Comparison of ENCODE assay signal across 7 cellular contexts in genomic region chr22:42294034-42294985, GRCh38. TPM values are rescaled to one million over a fixed set of nuclear protein-coding genes. Genes with fewer than 3 reads are reported as not detected.
A peak's percentile ranks its signal among the peaks of the same experiment; 100 is the strongest.
DNase-seq lines count a peak whose midpoint lies in the region; ATAC-seq, FAIRE-seq and TF ChIP-seq lines count a peak whose summit lies in the region.

No MANE protein-coding gene starts in this region.

- ATAC-seq in HepG2 (peak; percentile 66), GM21737 (IDR thresholded peaks at IDR 0.05; ENCODE audit: unreplicated experiment) (no peak)

- no peak overlapping the region for H3K9ac ChIP-seq in HepG2 (ENCODE audit: insufficient read depth, low read depth, low read length)

- POLR2A ChIA-PET in HepG2 (lab: Yijun Ruan, JAX) = interaction anchor here (0.5 kb wide), 1 partner anchor 913 kb away, joined by 3 read pairs; no protein-coding TSS in a partner anchor

- in situ Hi-C loops in HepG2 (cut with HindIII; ENCODE audit: extremely low pct_ligation_motif_present, low pct_unique_long_range_greater_than_20kb) = no loop called here

- no peak for TF ChIP-seq CTCF in adrenal gland (IDR thresholded peaks at IDR 0.05)
- peak; percentile 28 for TF ChIP-seq CTCF in HepG2 (CRISPR knock-in tag; IDR thresholded peaks at IDR 0.05)
- TF ChIP-seq CTCF in sigmoid colon (IDR thresholded peaks at IDR 0.05) = no peak

- H4K20me1 ChIP-seq in HepG2 (ENCODE audit: insufficient read depth, low read length) = no peaks in the 10 kb centered on the region; the same call in 1 of the 2 replicates

- no peaks in the 10 kb centered on the region for H3K79me2 ChIP-seq in HepG2 (ENCODE audit: insufficient read depth, low read length)

- H3K4me1 ChIP-seq in adrenal gland (replicated peaks in 1 of 2) (peaks cover 0 to 9% of the 10 kb centered on the region in 2 donors), HepG2 (ENCODE audit: insufficient read depth, low read length) (peaks cover 37% of the 10 kb centered on the region), sigmoid colon (peaks cover 0 to 11% (median 10%) of the 10 kb centered on the region in 4 donors)

- H3K36me3 ChIP-seq in adrenal gland (replicated peaks in 1 of 2) (no peaks in the 10 kb centered on the region), HepG2 (replicated peaks in 1 of 2; ENCODE audit: control insufficient read depth in 1 of 2, insufficient read depth in 2 of 2, low read length in 2 of 2) (no peaks in the 10 kb centered on the region), sigmoid colon (no peaks in the 10 kb centered on the region)

- TF ChIP-seq EP300 in HepG2 (IDR thresholded peaks at IDR 0.05; ENCODE audit: low read depth in 2 of 2, low read length in 2 of 2) (no peak), HepG2 (CRISPR knock-in tag; IDR thresholded peaks at IDR 0.05; ENCODE audit: borderline replicate concordance) (no peak), sigmoid colon (IDR thresholded peaks at IDR 0.05) (no peak)

- DNase-seq in Daoy (ENCODE audit: low read depth) = peak; percentile 58
- peak; percentile 62 for DNase-seq in NAMALWA (ENCODE audit: low spot score)
- DNase-seq in adrenal gland = peak in 6 of 7 donors; percentile 45 to 66 (median 58)
- peak; percentile 39 for DNase-seq in HepG2 (ENCODE audit: low spot score)
- no peak for DNase-seq in sigmoid colon
- DNase-seq in GOT3 (lab: John Stamatoyannopoulos, UW) = no peak

- no peak overlapping the region for H3K4me3 ChIP-seq in adrenal gland
- H3K4me3 ChIP-seq in HepG2 (replicated peaks in 1 of 3; ENCODE audit: insufficient read depth in 1 of 3, low read depth in 2 of 3, low read length in 3 of 3) = no peak overlapping the region
- no peak overlapping the region for H3K4me3 ChIP-seq in sigmoid colon

- H3K27ac ChIP-seq in adrenal gland (no peak overlapping the region), HepG2 (ENCODE audit: extremely low read length, insufficient read depth, low read length) (no peak overlapping the region), sigmoid colon (no peak overlapping the region)

- no peak overlapping the region for H3K4me2 ChIP-seq in HepG2 (ENCODE audit: low read depth, low read length)

- 57 to 62% (median 58%) methylated on average over 14 to 22 of the region's 22 CpGs for WGBS in adrenal gland, 4 donors
- WGBS in HepG2 (ENCODE audit: low lambda C conversion rate) = 16% methylated on average over 6 of the region's 22 CpGs
- 19 to 38% methylated on average over 22 of the region's 22 CpGs for WGBS in sigmoid colon, 2 donors

- no peak for FAIRE-seq in HepG2 (lab: Jason Lieb, UNC)

- CTCF ChIA-PET in HepG2 (lab: Yijun Ruan, JAX; ENCODE audit: low intra/inter-chr PET ratio, low total read pairs) = no interaction called here

- intact Hi-C loops in adrenal gland (cut with DNase I) (loop anchor here in 1 of 2 donors (10.0 kb wide), 1 partner anchor 130 kb away; no protein-coding TSS in a partner anchor), HepG2 (cut with micrococcal nuclease; ENCODE audit: unreplicated experiment) (no loop called here), sigmoid colon (cut with DNase I) (no loop called here)

- TF ChIP-seq POLR2A in adrenal gland (IDR thresholded peaks at IDR 0.05) = no peak
- no peak for TF ChIP-seq POLR2A in HepG2 (IDR thresholded peaks at IDR 0.05; ENCODE audit: insufficient read depth in 1 of 2, low read depth in 2 of 2, low read length in 2 of 2)
- TF ChIP-seq POLR2A in sigmoid colon (IDR thresholded peaks at IDR 0.05) = no peak

- no peaks in the 10 kb centered on the region for H3K27me3 ChIP-seq in adrenal gland
- peaks cover 4 to 15% of the 10 kb centered on the region in 2 experiments for H3K27me3 ChIP-seq in HepG2 (ENCODE audit: control insufficient read depth in 1 of 2, insufficient read depth in 2 of 2, low read length in 2 of 2)
- H3K27me3 ChIP-seq in sigmoid colon = no peaks in the 10 kb centered on the region

- no TSS peak for BruUV-seq in HepG2 (replicated peaks; lab: Mats Ljungman, UMichigan)

- peak; percentile 15; the same call in 1 of the 2 replicates for TF ChIP-seq RAD21 in HepG2 (CRISPR knock-in tag; IDR thresholded peaks at IDR 0.05)

- H2AFZ ChIP-seq in HepG2 (ENCODE audit: low read length) = no peak overlapping the region

- H3K9me3 ChIP-seq in adrenal gland (replicated peaks in 1 of 3) (no peaks in the 10 kb centered on the region), HepG2 (ENCODE audit: low read length) (no peaks in the 10 kb centered on the region), sigmoid colon (no peaks in the 10 kb centered on the region)

TF ChIP-seq in HepG2, 621 proteins besides CTCF, POLR2A, EP300 and RAD21 (continues in another document):
- TF ChIP-seq MTA3 (CRISPR knock-in tag; IDR thresholded peaks at IDR 0.05) = no peak
- TF ChIP-seq ZNF576 (CRISPR knock-in tag; IDR thresholded peaks at IDR 0.05) = no peak
- 0 out of 2 replicates have a peak, but pooled peaks have one; percentile 39 for TF ChIP-seq RXRB (CRISPR knock-in tag; IDR thresholded peaks at IDR 0.05; ENCODE audit: borderline replicate concordance)
- no peak for TF ChIP-seq ZNF646 (CRISPR knock-in tag; IDR thresholded peaks at IDR 0.05)

RNA-seq across cellular contexts. Expression of gene TCF20, which starts 23.9 kb away (rescaled TPM):
- total RNA-seq in Daoy (2014; rRNA removed; shearing (Covaris generic)) = 24.3 and 29.7 TPM in 2 replicates
- 10 to 100 TPM; 19.6 to 43.9 (median 28.3) TPM for total RNA-seq in adrenal gland
- polyA plus RNA-seq in adrenal gland = 10 to 100 TPM in 2 of 3 donors, 1 to 10 TPM in 1; 5.6 to 16.2 (median 11.9) TPM
- 23.7 and 25.7 TPM in 2 replicates for total RNA-seq in HepG2 (2016; rRNA removed; fragmentation: Illumina TruSeq; extraction: Trizol)
- 1.5 TPM in 2 replicates for total RNA-seq in HepG2 (2016; cell fraction: cytosol; rRNA removed; fragmentation: Illumina TruSeq; extraction: Trizol; ENCODE audit: low read depth)
- total RNA-seq in HepG2 (2016; cell fraction: insoluble cytoplasmic fraction; rRNA removed; fragmentation: Illumina TruSeq; extraction: Trizol) = 23.1 and 26.1 TPM in 2 replicates
- total RNA-seq in HepG2 (2016; cell fraction: membrane; rRNA removed; fragmentation: Illumina TruSeq; extraction: Trizol) = 7.4 and 8.3 TPM in 2 replicates
- total RNA-seq in HepG2 (2016; cell fraction: nucleus; rRNA removed; fragmentation: Illumina TruSeq; extraction: Trizol) = 19.0 and 20.9 TPM in 2 replicates
- 12.8 and 15.8 TPM in 2 replicates for polyA plus RNA-seq in HepG2 (2011; rRNA removed)
- 12.1 and 14.1 TPM in 2 replicates for polyA plus RNA-seq in HepG2 (2011; cell fraction: cytosol; rRNA removed)
- polyA plus RNA-seq in HepG2 (2011; cell fraction: nucleus; rRNA removed) = 14.6 and 15.9 TPM in 2 replicates
- polyA plus RNA-seq in HepG2 (2012) = 13.0 and 16.5 TPM in 2 replicates
- polyA plus RNA-seq in HepG2 (2016; cell fraction: cytosol; fragmentation: Illumina TruSeq; extraction: Trizol; ENCODE audit: low read depth) = 0.41 and 0.70 TPM in 2 replicates
- 16.1 and 17.1 TPM in 2 replicates for polyA plus RNA-seq in HepG2 (2016; cell fraction: insoluble cytoplasmic fraction; fragmentation: Illumina TruSeq; extraction: Trizol; ENCODE audit: low read depth)
- 2.3 and 2.6 TPM in 2 replicates for polyA plus RNA-seq in HepG2 (2016; cell fraction: membrane; fragmentation: Illumina TruSeq; extraction: Trizol; ENCODE audit: low read depth)
- polyA plus RNA-seq in HepG2 (2016; cell fraction: nucleus; fragmentation: Illumina TruSeq; extraction: Trizol; ENCODE audit: insufficient read depth, low read depth) = 16.7 and 20.2 TPM in 2 replicates
- 35.6 and 52.5 TPM in 2 replicates for polyA minus RNA-seq in HepG2 (2011; rRNA and poly(A)+ RNA removed; ENCODE audit: low replicate concordance)
- polyA minus RNA-seq in HepG2 (2011; cell fraction: cytosol; rRNA and poly(A)+ RNA removed) = 20.2 and 25.1 TPM in 2 replicates
- polyA minus RNA-seq in HepG2 (2011; cell fraction: nucleus; rRNA and poly(A)+ RNA removed) = 24.6 and 30.6 TPM in 2 replicates
- 10 to 100 TPM; 21.6 to 31.0 (median 25.1) TPM for total RNA-seq in sigmoid colon
- 10 to 100 TPM; 10.8 to 28.2 (median 11.6) TPM for polyA plus RNA-seq in sigmoid colon

Comparison
In these comparisons a context has a peak if more than half of its experiments do, and no peak if none do; other contexts are left out.
1. DNase-seq: peak in Daoy (single experiment), NAMALWA (single experiment), adrenal gland (6 of 7) and HepG2 (single experiment); none in sigmoid colon (single experiment) and GOT3 (single experiment).